In the genomic region with DNA sequence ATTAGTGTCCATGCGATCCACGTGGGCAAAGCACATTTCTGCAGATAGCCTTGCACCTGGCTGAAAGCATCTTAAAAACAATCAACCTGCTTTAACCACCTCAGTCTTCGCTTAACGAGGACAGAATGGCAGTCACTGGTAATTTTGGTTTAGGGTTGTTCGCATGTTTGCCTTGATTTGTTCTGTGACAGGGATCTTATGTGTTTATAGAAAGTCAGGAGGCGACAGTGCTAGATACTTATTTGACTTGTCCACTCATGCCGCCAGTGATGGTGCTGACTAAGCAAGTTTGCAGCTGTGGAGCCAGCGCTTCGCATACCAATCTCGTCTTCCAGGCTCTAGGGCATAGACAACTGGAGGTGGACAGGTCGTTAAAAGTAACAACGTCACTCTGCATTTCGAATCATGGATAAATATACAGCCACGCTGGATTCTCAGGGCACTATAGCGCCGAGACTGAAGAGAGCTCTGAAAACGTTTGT, we compare ENCODE assay signal across 8 cellular contexts.
DNase-seq lines count a peak whose midpoint lies in the region; ATAC-seq lines count a peak whose summit lies in the region.

No MANE protein-coding gene starts in this region.

- H3K4me1 Mint-ChIP-seq in dendritic cell treated with granulocyte-macrophage colony-stimulating factor and Interleukin-4, amounts not matched to agents 40 ng/mL and 50 ng/mL, for 4 days (ENCODE audit: low read depth), result peaks cover 29% of the 10 kb centered on the region

- H3K36me3 ChIP-seq in ES-I3 (ENCODE audit: insufficient read depth, low read length) (no peaks in the 10 kb centered on the region), muscle layer of colon (ENCODE audit: insufficient read depth, low read length) (no peaks in the 10 kb centered on the region)

- intact Hi-C loops in dendritic cell treated with granulocyte-macrophage colony-stimulating factor and Interleukin-4, amounts not matched to agents 40 ng/mL and 50 ng/mL, for 4 days (cut with micrococcal nuclease), result no loop called here

- H3K36me3 Mint-ChIP-seq in dendritic cell treated with granulocyte-macrophage colony-stimulating factor and Interleukin-4, amounts not matched to agents 40 ng/mL and 50 ng/mL, for 4 days (ENCODE audit: low read depth), result peaks cover 19% of the 10 kb centered on the region

- peak overlapping the region; percentile 94 for H3K27ac Mint-ChIP-seq in dendritic cell treated with granulocyte-macrophage colony-stimulating factor and Interleukin-4, amounts not matched to agents 40 ng/mL and 50 ng/mL, for 4 days

- H3K27me3 Mint-ChIP-seq in dendritic cell treated with granulocyte-macrophage colony-stimulating factor and Interleukin-4, amounts not matched to agents 40 ng/mL and 50 ng/mL, for 4 days, result peaks cover 13% of the 10 kb centered on the region

- peak; percentile 65 for DNase-seq in NCI-H69 (lab: John Stamatoyannopoulos, UW)
- no peak for DNase-seq in AML-193 (lab: John Stamatoyannopoulos, UW)

- H3K9ac ChIP-seq in ES-I3 (ENCODE audit: low read depth, low read length), result peak overlapping the region; percentile 94
- H3K9ac ChIP-seq in muscle layer of colon (ENCODE audit: low read length), result no peak overlapping the region

- peak overlapping the region; percentile 78 to 92 for H3K4me3 ChIP-seq in muscle layer of colon (ENCODE audit: low read depth in 1 of 2, low read length in 2 of 2)

- no peak overlapping the region for H3K27ac ChIP-seq in muscle layer of colon (ENCODE audit: low read depth, low read length)

- H3K27me3 ChIP-seq in muscle layer of colon (ENCODE audit: control insufficient read depth in 1 of 2, insufficient read depth in 2 of 2, low read length in 2 of 2), result no peaks in the 10 kb centered on the region

- no peaks in the 10 kb centered on the region for H3K9me3 ChIP-seq in ES-I3 (ENCODE audit: control insufficient read depth, insufficient read depth, low read length)
- no peaks in the 10 kb centered on the region for H3K9me3 ChIP-seq in muscle layer of colon (ENCODE audit: low read length)

- H3K4me3 Mint-ChIP-seq in dendritic cell treated with granulocyte-macrophage colony-stimulating factor and Interleukin-4, amounts not matched to agents 40 ng/mL and 50 ng/mL, for 4 days, result peak overlapping the region; percentile 90

- ATAC-seq in GM18868 (IDR thresholded peaks at IDR 0.05; ENCODE audit: unreplicated experiment), result no peak
- no peak for ATAC-seq in GM19395 (IDR thresholded peaks at IDR 0.05; ENCODE audit: unreplicated experiment)
- no peak for ATAC-seq in HG03457 (IDR thresholded peaks at IDR 0.05; ENCODE audit: unreplicated experiment)

- no peaks in the 10 kb centered on the region for H3K4me1 ChIP-seq in ES-I3 (ENCODE audit: insufficient read depth, low read length)
- H3K4me1 ChIP-seq in muscle layer of colon (ENCODE audit: insufficient read depth, low read length), result peaks cover 16% of the 10 kb centered on the region

- H3K9me3 Mint-ChIP-seq in dendritic cell treated with granulocyte-macrophage colony-stimulating factor and Interleukin-4, amounts not matched to agents 40 ng/mL and 50 ng/mL, for 4 days, result no peaks in the 10 kb centered on the region
